ENCODE assay signal across 13 cellular contexts in the genomic region with DNA sequence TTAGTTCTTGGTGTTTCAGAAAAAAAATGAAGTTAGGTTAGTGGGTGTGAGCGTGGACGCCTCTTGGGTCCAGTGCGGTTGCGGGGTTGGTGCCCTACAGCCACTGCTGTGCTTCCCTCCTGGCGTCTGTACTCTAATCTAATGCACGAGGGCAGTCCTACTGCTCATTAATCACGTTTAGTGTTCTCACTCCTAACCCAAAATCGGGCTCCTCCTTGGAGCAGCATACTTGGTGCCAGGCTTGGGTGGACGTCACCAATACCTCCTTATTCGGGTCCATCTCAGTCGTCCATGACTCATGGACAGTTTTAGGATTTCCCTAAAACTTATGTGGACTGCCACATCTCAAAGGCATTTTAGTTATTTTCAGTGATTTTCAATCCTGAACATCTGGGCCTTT. TPM values are rescaled to one million over a fixed set of nuclear protein-coding genes. Genes with fewer than 3 reads are reported as not detected.
A peak's percentile ranks its signal among the peaks of the same experiment; 100 is the strongest.
DNase-seq lines count a peak whose midpoint lies in the region; ATAC-seq and TF ChIP-seq lines count a peak whose summit lies in the region.
"Had no signal": no experiment of that assay in that cellular context is flagged by ENCODE, and none has a peak within 500 bp of the region (broad histone marks: within the 10 kb centered on the region; RNA-seq: fewer than 3 reads in every experiment).

No MANE protein-coding gene starts in this region.

- H3K27me3 Mint-ChIP-seq in natural killer cell (ENCODE audit: low read depth in 2 of 2) = no peaks in the 10 kb centered on the region

- DNase-seq in HS-5 (ENCODE audit: low read depth) (peak; percentile 91), breast epithelium (ENCODE audit: low spot score in 2 of 2) (no peak), lung (ENCODE audit: low spot score) (no peak), thyroid gland (no peak), H7 (no peak), GOT3 (lab: John Stamatoyannopoulos, UW) (no peak), natural killer cell (no peak)
- DNase-seq: activated CD8-positive, alpha-beta memory T cell treated with anti-CD3 and anti-CD28 coated beads for 24 hours; DMS153; NCI-H524 treated with DMSO at 0.1 percent for 48 hours; stimulated activated CD4-positive, alpha-beta T cell treated with anti-CD3 and anti-CD28 coated beads, Interleukin-2, amount 100 ng/mL, for 48 hours; testis had no signal

- peak overlapping the region; percentile 71 to 91 for H3K27ac ChIP-seq in breast epithelium
- H3K27ac ChIP-seq in lung (ENCODE audit: low read depth in 1 of 2, low read length in 1 of 2) = peak overlapping the region; percentile 30 to 85
- peak overlapping the region; percentile 92 to 98 (median 95) for H3K27ac ChIP-seq in thyroid gland

- TF ChIP-seq CTCF in breast epithelium (IDR thresholded peaks at IDR 0.05) = no peak
- TF ChIP-seq CTCF in lung (IDR thresholded peaks at IDR 0.05; ENCODE audit: control extremely low read depth, extremely low read depth) = no peak
- TF ChIP-seq CTCF in thyroid gland (IDR thresholded peaks at IDR 0.05) = no peak
- TF ChIP-seq CTCF in natural killer cell (IDR thresholded peaks at IDR 0.05) = no peak

- no peak overlapping the region for H3K4me3 ChIP-seq in breast epithelium
- no peak overlapping the region for H3K4me3 ChIP-seq in lung
- H3K4me3 ChIP-seq in thyroid gland (replicated peaks in 1 of 3) = no peak overlapping the region
- no peak overlapping the region for H3K4me3 ChIP-seq in H7 (ENCODE audit: insufficient read depth, low read depth, low read length)
- H3K4me3 ChIP-seq: testis had no signal

- 87 to 90% methylated on average over 11 of the region's 11 CpGs for WGBS in lung, 2 donors
- WGBS in thyroid gland, 2 donors = 91 to 95% methylated on average over 11 of the region's 11 CpGs

- H3K27ac Mint-ChIP-seq in natural killer cell = no peak overlapping the region

- H3K27me3 ChIP-seq in breast epithelium (no peaks in the 10 kb centered on the region), lung (ENCODE audit: control insufficient read depth, insufficient read depth) (no peaks in the 10 kb centered on the region), thyroid gland (no peaks in the 10 kb centered on the region), H7 (ENCODE audit: control insufficient read depth, insufficient read depth, low read length) (no peaks in the 10 kb centered on the region)
- H3K27me3 ChIP-seq: testis had no signal

- TF ChIP-seq POLR2A in breast epithelium (IDR thresholded peaks at IDR 0.05) (no peak), thyroid gland (IDR thresholded peaks at IDR 0.05) (no peak)

- H3K4me1 Mint-ChIP-seq in natural killer cell = peaks cover 12 to 34% of the 10 kb centered on the region in 2 donors

- H3K4me3 Mint-ChIP-seq in natural killer cell = no peak overlapping the region

- no peaks in the 10 kb centered on the region for H3K36me3 Mint-ChIP-seq in natural killer cell

- peaks cover 5 to 7% of the 10 kb centered on the region in 2 donors for H3K4me1 ChIP-seq in breast epithelium
- peaks cover 24 to 53% of the 10 kb centered on the region in 2 donors for H3K4me1 ChIP-seq in lung (ENCODE audit: control insufficient read depth in 2 of 2, insufficient read depth in 2 of 2, low read length in 2 of 2)
- H3K4me1 ChIP-seq in thyroid gland = peaks cover 32 to 49% of the 10 kb centered on the region in 2 donors

- H3K9me3 Mint-ChIP-seq in natural killer cell = no peaks in the 10 kb centered on the region

- no peaks in the 10 kb centered on the region for H3K9me3 ChIP-seq in breast epithelium
- H3K9me3 ChIP-seq in lung (ENCODE audit: control insufficient read depth in 2 of 2, insufficient read depth in 1 of 2, low read length in 1 of 2) = no peaks in the 10 kb centered on the region
- no peaks in the 10 kb centered on the region for H3K9me3 ChIP-seq in thyroid gland
- H3K9me3 ChIP-seq: testis had no signal

- H3K36me3 ChIP-seq in breast epithelium = no peaks in the 10 kb centered on the region
- no peaks in the 10 kb centered on the region for H3K36me3 ChIP-seq in lung (ENCODE audit: control insufficient read depth in 2 of 2, insufficient read depth in 2 of 2, low read length in 2 of 2)
- no peaks in the 10 kb centered on the region for H3K36me3 ChIP-seq in thyroid gland
- no peaks in the 10 kb centered on the region for H3K36me3 ChIP-seq in H7 (replicated peaks; ENCODE audit: control insufficient read depth, insufficient read depth, low read length)

- intact Hi-C loops in breast epithelium (cut with DNase I; ENCODE audit: low total_unique reads) (no loop called here), thyroid gland (cut with DNase I) (no loop called here), natural killer cell (cut with micrococcal nuclease) (no loop called here)

- no peak for ATAC-seq in lung (ENCODE audit: insufficient read depth, low FRiP score)
- no peak for ATAC-seq in esophagus mucosa
- ATAC-seq in natural killer cell = no peak

RNA-seq across cellular contexts. Expression of a gene that starts 41.6 kb away (rescaled TPM):
- total RNA-seq in breast epithelium (100 to 1,000 TPM; 191 to 209 (median 193) TPM), lung (100 to 1,000 TPM; 165 to 243 TPM), thyroid gland (100 to 1,000 TPM in 2 of 4 donors, 10 to 100 TPM in 2; 67.4 to 103 (median 94.7) TPM), esophagus mucosa (42.0 TPM), natural killer cell (100 to 1,000 TPM in 1 of 3 donors, 10 to 100 TPM in 2; 84.6 to 136 (median 94.3) TPM)
- 10 to 100 TPM; 23.8 to 55.3 TPM for polyA plus RNA-seq in lung
- total RNA-seq in H7 (2014; rRNA removed; shearing (Covaris generic)) = 39.7 and 49.3 TPM in 2 replicates
